Comparison of ENCODE assay signal across 4 cellular contexts in the genomic region with DNA sequence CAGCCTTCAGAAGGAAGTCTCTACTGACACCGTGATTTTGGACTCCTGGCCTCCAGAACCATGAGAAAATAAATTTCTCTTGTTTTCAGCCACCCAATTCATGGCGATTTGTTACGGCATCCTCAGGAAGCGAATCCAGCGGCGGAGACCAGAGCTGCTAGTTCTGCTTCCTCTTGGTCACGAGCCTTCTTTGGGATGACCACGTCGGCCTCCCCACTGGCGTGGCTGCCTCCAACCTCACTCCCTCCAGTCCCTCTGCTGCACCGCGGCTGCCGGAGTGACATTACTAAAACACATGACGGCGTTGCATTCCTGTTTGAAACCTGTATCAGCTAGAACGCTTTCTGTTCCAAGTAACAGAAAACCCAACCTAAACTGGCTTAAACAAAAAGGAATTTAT. TPM values are rescaled to one million over a fixed set of nuclear protein-coding genes. Genes with fewer than 3 reads are reported as not detected.
"Had no signal": no experiment of that assay in that cellular context is flagged by ENCODE, and none has a peak within 500 bp of the region (broad histone marks: within the 10 kb centered on the region; RNA-seq: fewer than 3 reads in every experiment).

No MANE protein-coding gene starts in this region.

RNA-seq across cellular contexts. Expression of a gene that starts 18.9 kb away (rescaled TPM):
- total RNA-seq: H9, HT-29, IMR-90 had no signal
- polyA plus RNA-seq: GM23338, IMR-90 had no signal
